ENCODE assay signal across 19 cellular contexts in the genomic region with DNA sequence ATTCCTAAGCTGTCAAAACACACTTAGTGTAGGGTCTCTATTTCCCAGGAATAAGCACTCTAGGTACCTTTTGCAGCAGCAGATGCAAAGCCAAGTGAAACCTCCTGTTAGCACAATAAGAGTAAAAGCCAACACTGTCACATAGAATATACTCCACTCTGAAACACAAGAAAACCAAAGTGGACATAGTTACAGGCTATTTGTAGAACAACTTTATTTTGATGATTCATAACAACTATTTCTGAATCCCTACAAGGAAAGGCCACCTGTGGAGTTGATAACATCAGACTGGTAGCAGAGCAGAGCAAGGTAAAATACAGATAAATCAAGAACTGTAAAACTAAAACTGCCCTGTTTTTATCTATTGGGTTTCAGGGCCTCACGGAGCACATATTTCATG.
"Had no signal": no experiment of that assay in that cellular context is flagged by ENCODE, and none has a peak within 500 bp of the region (broad histone marks: within the 10 kb centered on the region; RNA-seq: fewer than 3 reads in every experiment).

No MANE protein-coding gene starts in this region.

- DNase-seq: activated CD4-positive, alpha-beta T cell treated with anti-CD3 and anti-CD28 coated beads for 1 hour; activated CD4-positive, alpha-beta T cell treated with anti-CD3 and anti-CD28 coated beads, Interleukin-2, amount 50 U/mL, for 4 hours; activated naive CD4-positive, alpha-beta T cell treated with anti-CD3 and anti-CD28 coated beads for 36 hours; activated T-cell treated with anti-CD3 and anti-CD28 coated beads for 4 hours; cerebellar nuclear complex; effector memory CD8-positive, alpha-beta T cell; head of caudate nucleus; immature natural killer cell; mesendoderm; stimulated activated CD4-positive, alpha-beta T cell treated with anti-CD3 and anti-CD28 coated beads, Interleukin-2, amount 100 ng/mL, for 48 hours had no signal

- ATAC-seq: effector memory CD8-positive, alpha-beta T cell; natural killer cell treated with Interleukin-12 subunit alpha and Interleukin-12 subunit beta and Interleukin-15 and Interleukin-18, amount 100 ng/mL, for 72 hours; stimulated activated memory B cell treated with anti-CD40 and anti-IgM and Interleukin-4, amounts not matched to agents 10 μg/mL and 1 μg/mL and 100 μg/mL, for 72 hours had no signal

- H3K4me1 ChIP-seq: ascending aorta, breast epithelium, right atrium auricular region had no signal

- H3K27ac ChIP-seq: ascending aorta, breast epithelium, right atrium auricular region, VCaP had no signal

- H3K27ac Mint-ChIP-seq: activated naive CD4-positive, alpha-beta T cell treated with anti-CD3 and anti-CD28 coated beads for 36 hours; activated T-helper 2 cell treated with anti-CD3 and anti-CD28 coated beads, Interferon-gamma antibody, Interleukin-2, Interleukin-4, amounts not matched to agents 10 μg/mL and 5 μg/mL and 100 μg/mL, durations not matched to agents 14 hours and 24 hours and 36 hours; dendritic cell treated with granulocyte-macrophage colony-stimulating factor and Interleukin-4, amounts not matched to agents 40 ng/mL and 50 ng/mL, for 4 days; effector memory CD8-positive, alpha-beta T cell; immature natural killer cell; natural killer cell treated with Interleukin-12 subunit alpha and Interleukin-12 subunit beta and Interleukin-15 and Interleukin-18, amount 100 ng/mL, for 72 hours; progenitor cell of endocrine pancreas; stimulated activated memory B cell treated with anti-CD40 and anti-IgM and Interleukin-4, amounts not matched to agents 10 μg/mL and 1 μg/mL and 100 μg/mL, for 72 hours had no signal

- H3K36me3 ChIP-seq: ascending aorta, breast epithelium, right atrium auricular region had no signal

- H3K36me3 Mint-ChIP-seq: immature natural killer cell; natural killer cell treated with Interleukin-12 subunit alpha and Interleukin-12 subunit beta and Interleukin-15 and Interleukin-18, amount 100 ng/mL, for 72 hours had no signal

- H3K9me3 ChIP-seq: ascending aorta, breast epithelium, right atrium auricular region had no signal

- H3K27me3 ChIP-seq: ascending aorta, breast epithelium, right atrium auricular region had no signal

- H3K4me3 ChIP-seq: ascending aorta, breast epithelium, right atrium auricular region had no signal

- H3K9me3 Mint-ChIP-seq: activated naive CD4-positive, alpha-beta T cell treated with anti-CD3 and anti-CD28 coated beads for 36 hours; activated T-helper 2 cell treated with anti-CD3 and anti-CD28 coated beads, Interferon-gamma antibody, Interleukin-2, Interleukin-4, amounts not matched to agents 10 μg/mL and 5 μg/mL and 100 μg/mL, durations not matched to agents 14 hours and 24 hours and 36 hours; dendritic cell treated with granulocyte-macrophage colony-stimulating factor and Interleukin-4, amounts not matched to agents 40 ng/mL and 50 ng/mL, for 4 days; effector memory CD8-positive, alpha-beta T cell; natural killer cell treated with Interleukin-12 subunit alpha and Interleukin-12 subunit beta and Interleukin-15 and Interleukin-18, amount 100 ng/mL, for 72 hours; stimulated activated memory B cell treated with anti-CD40 and anti-IgM and Interleukin-4, amounts not matched to agents 10 μg/mL and 1 μg/mL and 100 μg/mL, for 72 hours had no signal
